Comparison of ENCODE assay signal across 8 cellular contexts in genomic region chr1:23978825-23979224, GRCh38. TPM values are rescaled to one million over a fixed set of nuclear protein-coding genes. Genes with fewer than 3 reads are reported as not detected.
DNase-seq lines count a peak whose midpoint lies in the region; ATAC-seq and TF ChIP-seq lines count a peak whose summit lies in the region.

No MANE protein-coding gene starts in this region.

- H3K36me3 Mint-ChIP-seq in CD4-positive, CD25-positive, alpha-beta regulatory T cell, result peaks cover 8% of the 10 kb centered on the region
- H3K36me3 Mint-ChIP-seq in neural crest cell (ENCODE audit: low read depth), result peaks cover 33% of the 10 kb centered on the region

- H2AFZ ChIP-seq in MM.1S (ENCODE audit: low read length), result no peak overlapping the region

- peaks cover 36 to 65% (median 47%) of the 10 kb centered on the region in 4 donors for H3K4me1 Mint-ChIP-seq in CD4-positive, CD25-positive, alpha-beta regulatory T cell
- H3K4me1 Mint-ChIP-seq in neural crest cell, result peaks cover 64% of the 10 kb centered on the region

- ATAC-seq in CD4-positive, CD25-positive, alpha-beta regulatory T cell (ENCODE audit: low read depth in 2 of 2), result no peak

- no peaks in the 10 kb centered on the region for H3K27me3 ChIP-seq in CD4-positive, CD25-positive, alpha-beta regulatory T cell (ENCODE audit: control insufficient read depth, insufficient read depth, low read length)
- no peaks in the 10 kb centered on the region for H3K27me3 ChIP-seq in MM.1S (replicated peaks; ENCODE audit: insufficient read depth, low read length)
- no peaks in the 10 kb centered on the region for H3K27me3 ChIP-seq in duodenal mucosa (ENCODE audit: control insufficient read depth in 1 of 2, insufficient read depth in 2 of 2, low read length in 2 of 2)

- TF ChIP-seq CTCF in MM.1S (IDR thresholded peaks at IDR 0.05; ENCODE audit: low read length), result no peak
- TF ChIP-seq CTCF in neural crest cell (conservative IDR thresholded peaks at IDR 0.05), result no peak

- H3K9ac ChIP-seq in MM.1S (ENCODE audit: low read length) (peak overlapping the region; percentile 98), duodenal mucosa (ENCODE audit: low read depth in 1 of 2, low read length in 2 of 2) (peak overlapping the region; percentile 20 to 91)

- H3K4me2 ChIP-seq in MM.1S (ENCODE audit: low read depth, low read length), result peak overlapping the region; percentile 67

- peaks cover 26% of the 10 kb centered on the region for H3K36me3 ChIP-seq in CD4-positive, CD25-positive, alpha-beta regulatory T cell (ENCODE audit: control insufficient read depth, insufficient read depth, low read length)
- H3K36me3 ChIP-seq in MM.1S (replicated peaks; ENCODE audit: insufficient read depth, low read length) (no peaks in the 10 kb centered on the region; the same call in 1 of the 2 replicates), duodenal mucosa (ENCODE audit: control insufficient read depth in 1 of 2, insufficient read depth in 2 of 2, low read length in 2 of 2) (peaks cover 4 to 18% of the 10 kb centered on the region in 2 donors)

- H3K27ac Mint-ChIP-seq in CD4-positive, CD25-positive, alpha-beta regulatory T cell, result peak overlapping the region; percentile 80 to 96 (median 96)
- H3K27ac Mint-ChIP-seq in neural crest cell (ENCODE audit: unreplicated experiment), result peak overlapping the region; percentile 99

- peaks cover 54% of the 10 kb centered on the region for H3K4me1 ChIP-seq in CD4-positive, CD25-positive, alpha-beta regulatory T cell (ENCODE audit: control insufficient read depth, insufficient read depth, low read length, poor library complexity, severe bottlenecking)
- H3K4me1 ChIP-seq in MM.1S (ENCODE audit: low read length) (peaks cover 35% of the 10 kb centered on the region), duodenal mucosa (ENCODE audit: control insufficient read depth in 1 of 2, insufficient read depth in 2 of 2, low read length in 2 of 2) (peaks cover 28 to 32% of the 10 kb centered on the region in 2 donors)

- peak overlapping the region; percentile 94 to 98 (median 96) for H3K4me3 Mint-ChIP-seq in CD4-positive, CD25-positive, alpha-beta regulatory T cell
- H3K4me3 Mint-ChIP-seq in neural crest cell, result peak overlapping the region; percentile 97

- peak overlapping the region; percentile 92 for H3K4me3 ChIP-seq in CD4-positive, CD25-positive, alpha-beta regulatory T cell (ENCODE audit: low read depth, low read length)
- peak overlapping the region; percentile 96 for H3K4me3 ChIP-seq in MM.1S (ENCODE audit: low read length)
- H3K4me3 ChIP-seq in duodenal mucosa (ENCODE audit: low read depth in 1 of 2, low read length in 2 of 2), result peak overlapping the region; percentile 81 to 85

- peaks cover 36% of the 10 kb centered on the region for H4K20me1 ChIP-seq in MM.1S (ENCODE audit: insufficient read depth, low read length)

- no peaks in the 10 kb centered on the region for H3K9me2 ChIP-seq in MM.1S (replicated peaks; ENCODE audit: insufficient read depth, low read length)

- DNase-seq in CD4-positive, CD25-positive, alpha-beta regulatory T cell, result no peak
- DNase-seq in MM.1S, result no peak
- DNase-seq in neural crest cell (ENCODE audit: low read depth, low spot score), result no peak
- DNase-seq in amniotic stem cell (lab: John Stamatoyannopoulos, UW), result no peak
- no peak for DNase-seq in NCI-H1436 (lab: John Stamatoyannopoulos, UW)
- no peak for DNase-seq in iPS-NIHi11 (ENCODE audit: low spot score)
- no peak for DNase-seq in islet precursor cell

- no peaks in the 10 kb centered on the region for H3K9me3 Mint-ChIP-seq in CD4-positive, CD25-positive, alpha-beta regulatory T cell
- peaks cover 3% of the 10 kb centered on the region for H3K9me3 Mint-ChIP-seq in neural crest cell

- H3K9me3 ChIP-seq in CD4-positive, CD25-positive, alpha-beta regulatory T cell (ENCODE audit: control insufficient read depth in 2 of 2, low read length in 2 of 2), result no peaks in the 10 kb centered on the region
- no peaks in the 10 kb centered on the region for H3K9me3 ChIP-seq in MM.1S (replicated peaks; ENCODE audit: insufficient read depth, low read length)
- H3K9me3 ChIP-seq in duodenal mucosa (ENCODE audit: control insufficient read depth in 1 of 2, low read length in 2 of 2), result no peaks in the 10 kb centered on the region

- peaks cover 10% of the 10 kb centered on the region; the same call in 1 of the 2 replicates for H3F3A ChIP-seq in MM.1S (ENCODE audit: insufficient read depth, low read length)

- H3K27ac ChIP-seq in CD4-positive, CD25-positive, alpha-beta regulatory T cell (ENCODE audit: insufficient read depth, low read length, poor library complexity, severe bottlenecking), result peak overlapping the region; percentile 98
- H3K27ac ChIP-seq in MM.1S (ENCODE audit: low read length) (no peak overlapping the region; the same call in 1 of the 2 replicates), duodenal mucosa (ENCODE audit: low read depth, low read length) (no peak overlapping the region)

- peaks cover 63% of the 10 kb centered on the region for H3K79me2 ChIP-seq in MM.1S (ENCODE audit: low read length)

- peaks cover 4% of the 10 kb centered on the region for H3K27me3 Mint-ChIP-seq in CD4-positive, CD25-positive, alpha-beta regulatory T cell
- peaks cover 4% of the 10 kb centered on the region for H3K27me3 Mint-ChIP-seq in neural crest cell (ENCODE audit: low read depth)

RNA-seq across cellular contexts. Expression of gene SRSF10, which starts 1.3 kb away (rescaled TPM):
- total RNA-seq in CD4-positive, CD25-positive, alpha-beta regulatory T cell, result 220 TPM
- 100 to 1,000 TPM; 127 to 151 (median 144) TPM for polyA plus RNA-seq in CD4-positive, CD25-positive, alpha-beta regulatory T cell
- 219 and 228 TPM in 2 replicates for total RNA-seq in neural crest cell

RNA-seq across cellular contexts. Expression of gene PNRC2, which starts 19.2 kb away (rescaled TPM):
- total RNA-seq in CD4-positive, CD25-positive, alpha-beta regulatory T cell, result 126 TPM
- 100 to 1,000 TPM; 123 to 149 (median 141) TPM for polyA plus RNA-seq in CD4-positive, CD25-positive, alpha-beta regulatory T cell
- 178 and 189 TPM in 2 replicates for total RNA-seq in neural crest cell
